In the genomic region with DNA sequence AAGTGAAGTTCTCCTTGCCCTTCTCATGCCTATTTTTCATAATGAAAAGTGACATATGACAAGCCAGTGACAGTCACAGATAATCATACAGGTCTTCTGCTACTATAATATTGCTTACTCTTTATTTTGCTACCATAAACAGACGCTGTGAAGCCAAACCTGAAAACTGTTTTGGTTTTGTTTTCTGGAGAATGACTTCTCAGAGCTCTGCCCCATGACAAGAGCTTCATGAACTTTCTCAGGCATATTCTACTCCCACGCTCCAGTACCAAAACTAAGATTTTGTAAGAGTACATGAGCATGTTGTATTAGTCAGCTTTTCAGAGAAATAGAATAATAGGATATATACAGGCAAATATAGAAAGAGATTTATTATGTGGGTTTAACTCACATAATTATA, we compare ENCODE assay signal across 29 cellular contexts.
DNase-seq lines count a peak whose midpoint lies in the region; ATAC-seq and TF ChIP-seq lines count a peak whose summit lies in the region.
"Had no signal": no experiment of that assay in that cellular context is flagged by ENCODE, and none has a peak within 500 bp of the region (broad histone marks: within the 10 kb centered on the region; RNA-seq: fewer than 3 reads in every experiment).

No MANE protein-coding gene starts in this region.

- no peaks in the 10 kb centered on the region for H3K4me1 Mint-ChIP-seq in stimulated activated effector memory CD8-positive, alpha-beta T cell treated with anti-CD3 and anti-CD28 coated beads, Interleukin-12 subunit alpha, Interleukin-12 subunit beta, amount 100 ng/mL, for 72 hours
- H3K4me1 Mint-ChIP-seq: neural progenitor cell had no signal

- no peak overlapping the region for H3K4me2 ChIP-seq in MM.1S (ENCODE audit: low read depth, low read length)
- H3K4me2 ChIP-seq: neural progenitor cell, SK-N-SH had no signal

- no peaks in the 10 kb centered on the region for H3K36me3 Mint-ChIP-seq in stimulated activated effector memory CD8-positive, alpha-beta T cell treated with anti-CD3 and anti-CD28 coated beads, Interleukin-12 subunit alpha, Interleukin-12 subunit beta, amount 100 ng/mL, for 72 hours
- H3K36me3 Mint-ChIP-seq: neural progenitor cell had no signal

- ATAC-seq in GM19467 (IDR thresholded peaks at IDR 0.05; ENCODE audit: unreplicated experiment) (peak; percentile 56), psoas muscle (no peak)
- peak; percentile 68 for ATAC-seq in stimulated activated effector memory CD8-positive, alpha-beta T cell treated with anti-CD3 and anti-CD28 coated beads, Interleukin-12 subunit alpha, Interleukin-12 subunit beta, amount 100 ng/mL, for 72 hours
- ATAC-seq: K562, sciatic nerve had no signal

- H3K36me3 ChIP-seq in MM.1S (replicated peaks; ENCODE audit: insufficient read depth, low read length), result no peaks in the 10 kb centered on the region
- no peaks in the 10 kb centered on the region for H3K36me3 ChIP-seq in psoas muscle (ENCODE audit: insufficient read depth in 1 of 2, low read depth in 1 of 2)
- H3K36me3 ChIP-seq: adrenal gland, brain microvascular endothelial cell, MG63, neural progenitor cell had no signal

- no peaks in the 10 kb centered on the region for H3K4me1 ChIP-seq in MM.1S (ENCODE audit: low read length)
- no peaks in the 10 kb centered on the region for H3K4me1 ChIP-seq in psoas muscle
- H3K4me1 ChIP-seq: adrenal gland, neural progenitor cell had no signal

- intact Hi-C loops in psoas muscle (cut with DNase I), result no loop called here

- H3K4me3 ChIP-seq in MM.1S (ENCODE audit: low read length) (no peak overlapping the region), fibroblast of pulmonary artery (replicated peaks; ENCODE audit: low read depth, low read length) (no peak overlapping the region), psoas muscle (no peak overlapping the region)
- H3K4me3 ChIP-seq: adrenal gland, K562, MG63, neural progenitor cell had no signal

- DNase-seq in MM.1S (peak; percentile 17), fibroblast of pulmonary artery (ENCODE audit: low read depth) (peak; percentile 41), psoas muscle (no peak), NOMO-1 (lab: John Stamatoyannopoulos, UW; ENCODE audit: unreplicated experiment in 2 of 2) (no peak)
- no peak for DNase-seq in stimulated activated effector memory CD8-positive, alpha-beta T cell treated with anti-CD3 and anti-CD28 coated beads, Interleukin-12 subunit alpha, Interleukin-12 subunit beta, amount 100 ng/mL, for 72 hours (ENCODE audit: low spot score in 2 of 2)
- no peak for DNase-seq in activated CD4-positive, alpha-beta T cell treated with anti-CD3 and anti-CD28 coated beads for 1 hour
- DNase-seq: activated CD4-positive, alpha-beta T cell treated with anti-CD3 and anti-CD28 coated beads for 48 hours; activated naive CD4-positive, alpha-beta T cell; activated T-cell treated with anti-CD3 and anti-CD28 coated beads, Interleukin-2, amount 50 U/mL, for 48 hours; adrenal gland; brain microvascular endothelial cell; C1 segment of cervical spinal cord; Caco-2; DMS79 treated with DMSO at 0.1 percent for 48 hours; foreskin melanocyte; GF-D8; mammary epithelial cell; MG63; NCI-H2029 treated with DMSO at 0.1 percent for 48 hours; NCI-H446; posterior cingulate gyrus; SK-N-SH; stimulated activated CD4-positive, alpha-beta T cell treated with anti-CD3 and anti-CD28 coated beads, Interleukin-12 subunit alpha, Interleukin-12 subunit beta, amount 100 ng/mL, for 4 hours; stimulated activated CD4-positive, alpha-beta T cell treated with anti-CD3 and anti-CD28 coated beads, Interleukin-4, amount 100 ng/mL, for 1 hour had no signal

- no peaks in the 10 kb centered on the region for H3K79me2 ChIP-seq in MM.1S (ENCODE audit: low read length)

- no peak for TF ChIP-seq CTCF in MM.1S (IDR thresholded peaks at IDR 0.05; ENCODE audit: low read length)
- no peak for TF ChIP-seq CTCF in fibroblast of pulmonary artery (IDR thresholded peaks at IDR 0.05; ENCODE audit: low read length, missing control alignments)
- TF ChIP-seq CTCF in psoas muscle (IDR thresholded peaks at IDR 0.05), result no peak

- H3F3A ChIP-seq in MM.1S (ENCODE audit: insufficient read depth, low read length), result no peaks in the 10 kb centered on the region

- H3K27ac ChIP-seq in MM.1S (ENCODE audit: low read length) (no peak overlapping the region), psoas muscle (no peak overlapping the region)
- H3K27ac ChIP-seq: adrenal gland, brain microvascular endothelial cell, neural progenitor cell had no signal

- no peaks in the 10 kb centered on the region for H3K9me2 ChIP-seq in MM.1S (replicated peaks; ENCODE audit: insufficient read depth, low read length)

- no peak overlapping the region for H3K27ac Mint-ChIP-seq in stimulated activated effector memory CD8-positive, alpha-beta T cell treated with anti-CD3 and anti-CD28 coated beads, Interleukin-12 subunit alpha, Interleukin-12 subunit beta, amount 100 ng/mL, for 72 hours
- H3K27ac Mint-ChIP-seq: neural progenitor cell; T-helper 1 cell treated with Interleukin-12 subunit alpha and Interleukin-12 subunit beta and Interleukin-4 antibody, amounts not matched to agents 30 μg/mL and 1 μg/mL, for 36 hours had no signal

- H2AFZ ChIP-seq in MM.1S (ENCODE audit: low read length), result 0 out of 2 replicates have a peak overlapping the region, but pooled peaks have one; percentile 27
- H2AFZ ChIP-seq: neural progenitor cell had no signal

- H3K27me3 ChIP-seq in MM.1S (replicated peaks; ENCODE audit: insufficient read depth, low read length) (no peaks in the 10 kb centered on the region), psoas muscle (ENCODE audit: insufficient read depth in 3 of 3, low read length in 2 of 3) (no peaks in the 10 kb centered on the region)
- H3K27me3 ChIP-seq: adrenal gland, brain microvascular endothelial cell, MG63, neural progenitor cell had no signal

- H3K9ac ChIP-seq in MM.1S (ENCODE audit: low read length), result no peak overlapping the region
- H3K9ac ChIP-seq: neural progenitor cell, SK-N-SH had no signal

- H3K9me3 Mint-ChIP-seq in stimulated activated effector memory CD8-positive, alpha-beta T cell treated with anti-CD3 and anti-CD28 coated beads, Interleukin-12 subunit alpha, Interleukin-12 subunit beta, amount 100 ng/mL, for 72 hours, result no peaks in the 10 kb centered on the region
- H3K9me3 Mint-ChIP-seq: T-helper 1 cell treated with Interleukin-12 subunit alpha and Interleukin-12 subunit beta and Interleukin-4 antibody, amounts not matched to agents 30 μg/mL and 1 μg/mL, for 36 hours had no signal

- WGBS in psoas muscle, 3 donors, result 77 to 84% (median 78%) methylated on average over 2 of the region's 2 CpGs

- H4K20me1 ChIP-seq in MM.1S (ENCODE audit: insufficient read depth, low read length), result no peaks in the 10 kb centered on the region

- no peaks in the 10 kb centered on the region for H3K9me3 ChIP-seq in MM.1S (replicated peaks; ENCODE audit: insufficient read depth, low read length)
- no peaks in the 10 kb centered on the region for H3K9me3 ChIP-seq in psoas muscle
- H3K9me3 ChIP-seq: adrenal gland, Caco-2, MG63, SK-N-SH had no signal

- H3K4me3 Mint-ChIP-seq in stimulated activated effector memory CD8-positive, alpha-beta T cell treated with anti-CD3 and anti-CD28 coated beads, Interleukin-12 subunit alpha, Interleukin-12 subunit beta, amount 100 ng/mL, for 72 hours, result no peak overlapping the region
- H3K4me3 Mint-ChIP-seq: neural progenitor cell; T-helper 1 cell treated with Interleukin-12 subunit alpha and Interleukin-12 subunit beta and Interleukin-4 antibody, amounts not matched to agents 30 μg/mL and 1 μg/mL, for 36 hours had no signal

Comparison
In these comparisons a context has a peak if more than half of its experiments do, and no peak if none do; other contexts are left out.
1. ATAC-seq: peak in GM19467 (single experiment) and stimulated activated effector memory CD8-positive, alpha-beta T cell treated with anti-CD3 and anti-CD28 coated beads, Interleukin-12 subunit alpha, Interleukin-12 subunit beta, amount 100 ng/mL, for 72 hours (single experiment); none in psoas muscle (0 of 4).
2. DNase-seq: peak in MM.1S (single experiment) and fibroblast of pulmonary artery (single experiment); none in stimulated activated effector memory CD8-positive, alpha-beta T cell treated with anti-CD3 and anti-CD28 coated beads, Interleukin-12 subunit alpha, Interleukin-12 subunit beta, amount 100 ng/mL, for 72 hours (0 of 2), psoas muscle (0 of 2), NOMO-1 (0 of 2) and activated CD4-positive, alpha-beta T cell treated with anti-CD3 and anti-CD28 coated beads for 1 hour (single experiment).